1 cellular context compared by ENCODE assay signal in the genomic region with DNA sequence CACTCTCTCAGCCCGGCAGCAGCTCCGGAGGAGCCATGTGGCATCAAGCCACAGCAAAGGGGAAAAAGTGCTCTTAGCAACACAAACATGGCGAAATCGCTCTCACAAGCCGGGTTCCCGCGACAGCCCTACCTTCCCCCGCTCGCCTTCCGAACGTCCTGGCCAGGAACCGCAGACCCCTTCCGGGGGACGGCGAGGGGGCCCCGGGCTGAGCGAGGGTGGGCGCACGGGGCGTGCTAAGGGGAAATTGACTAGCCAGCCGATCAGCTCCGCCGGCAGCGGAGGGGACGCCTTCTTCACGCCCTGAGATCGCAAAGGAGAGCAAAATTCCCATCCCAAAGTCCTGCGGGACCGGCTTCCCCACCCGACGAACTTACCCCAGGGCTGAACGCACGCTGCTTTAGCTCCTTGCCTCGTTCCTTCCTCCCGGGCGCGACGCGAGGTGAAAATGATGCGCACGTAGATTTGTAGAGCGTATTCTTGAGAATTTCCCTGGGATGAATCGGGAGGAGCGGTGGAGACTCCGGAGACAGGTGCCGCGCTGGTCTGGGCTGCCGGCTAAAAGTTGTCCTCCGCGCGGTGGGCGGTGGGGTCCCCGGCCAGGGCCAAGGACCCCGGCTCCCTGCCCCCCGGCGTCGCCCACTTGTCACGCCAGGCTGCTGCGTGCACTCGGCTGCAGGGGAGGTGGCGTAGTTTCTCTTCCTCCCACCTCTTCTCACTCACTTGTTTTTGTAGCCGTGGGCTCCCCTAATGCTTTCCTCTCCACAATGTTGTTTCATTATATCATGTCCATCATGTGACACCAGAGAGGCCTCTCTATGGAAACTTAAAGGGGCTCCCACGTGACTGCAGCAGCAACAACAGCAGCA.
TF ChIP-seq lines count a peak whose summit lies in the region.

No MANE protein-coding gene starts in this region.

TF ChIP-seq in HepG2, 621 proteins besides CTCF, POLR2A, EP300 and RAD21 (continued from another document):
- TF ChIP-seq, protein P1, sequence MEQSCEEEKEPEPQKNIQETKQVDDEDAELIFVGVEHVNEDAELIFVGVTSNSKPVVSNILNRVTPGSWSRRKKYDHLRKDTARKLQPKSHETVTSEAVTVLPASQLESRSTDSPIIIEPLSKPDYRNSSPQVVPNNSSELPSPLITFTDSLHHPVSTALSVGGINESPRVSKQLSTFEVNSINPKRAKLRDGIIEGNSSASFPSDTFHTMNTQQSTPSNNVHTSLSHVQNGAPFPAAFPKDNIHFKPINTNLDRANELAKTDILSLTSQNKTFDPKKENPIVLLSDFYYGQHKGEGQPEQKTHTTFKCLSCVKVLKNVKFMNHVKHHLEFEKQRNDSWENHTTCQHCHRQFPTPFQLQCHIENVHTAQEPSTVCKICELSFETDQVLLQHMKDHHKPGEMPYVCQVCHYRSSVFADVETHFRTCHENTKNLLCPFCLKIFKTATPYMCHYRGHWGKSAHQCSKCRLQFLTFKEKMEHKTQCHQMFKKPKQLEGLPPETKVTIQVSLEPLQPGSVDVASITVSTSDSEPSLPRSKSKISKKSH (CRISPR knock-in tag; IDR thresholded peaks at IDR 0.05; ENCODE audit: borderline replicate concordance), result 0 out of 2 replicates have a peak, but pooled peaks have one; percentile 32
- TF ChIP-seq, protein P2, sequence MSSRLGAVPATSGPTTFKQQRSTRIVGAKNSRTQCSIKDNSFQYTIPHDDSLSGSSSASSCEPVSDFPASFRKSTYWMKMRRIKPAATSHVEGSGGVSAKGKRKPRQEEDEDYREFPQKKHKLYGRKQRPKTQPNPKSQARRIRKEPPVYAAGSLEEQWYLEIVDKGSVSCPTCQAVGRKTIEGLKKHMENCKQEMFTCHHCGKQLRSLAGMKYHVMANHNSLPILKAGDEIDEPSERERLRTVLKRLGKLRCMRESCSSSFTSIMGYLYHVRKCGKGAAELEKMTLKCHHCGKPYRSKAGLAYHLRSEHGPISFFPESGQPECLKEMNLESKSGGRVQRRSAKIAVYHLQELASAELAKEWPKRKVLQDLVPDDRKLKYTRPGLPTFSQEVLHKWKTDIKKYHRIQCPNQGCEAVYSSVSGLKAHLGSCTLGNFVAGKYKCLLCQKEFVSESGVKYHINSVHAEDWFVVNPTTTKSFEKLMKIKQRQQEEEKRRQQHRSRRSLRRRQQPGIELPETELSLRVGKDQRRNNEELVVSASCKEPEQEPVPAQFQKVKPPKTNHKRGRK (CRISPR knock-in tag; IDR thresholded peaks at IDR 0.05), result no peak
- TF ChIP-seq TBX2 (CRISPR knock-in tag; IDR thresholded peaks at IDR 0.05; ENCODE audit: borderline replicate concordance) (no peak; the same call in 1 of the 2 replicates), ZFP90 (CRISPR knock-in tag; IDR thresholded peaks at IDR 0.05; ENCODE audit: borderline replicate concordance) (peak; percentile 32; the same call in 1 of the 2 replicates), SRSF9 (IDR thresholded peaks at IDR 0.05; ENCODE audit: borderline replicate concordance, insufficient read depth, low read depth, low read length, poor library complexity, severe bottlenecking) (no peak), ZNF30 (CRISPR knock-in tag; IDR thresholded peaks at IDR 0.05) (no peak), ZNF660 (CRISPR knock-in tag; IDR thresholded peaks at IDR 0.05; ENCODE audit: borderline replicate concordance, low read depth) (no peak), ZNF225 (CRISPR knock-in tag; IDR thresholded peaks at IDR 0.05) (no peak), ZMYM4 (CRISPR knock-in tag; IDR thresholded peaks at IDR 0.05) (0 out of 2 replicates have a peak, but pooled peaks have one; percentile 24)
- TF ChIP-seq, protein P3, sequence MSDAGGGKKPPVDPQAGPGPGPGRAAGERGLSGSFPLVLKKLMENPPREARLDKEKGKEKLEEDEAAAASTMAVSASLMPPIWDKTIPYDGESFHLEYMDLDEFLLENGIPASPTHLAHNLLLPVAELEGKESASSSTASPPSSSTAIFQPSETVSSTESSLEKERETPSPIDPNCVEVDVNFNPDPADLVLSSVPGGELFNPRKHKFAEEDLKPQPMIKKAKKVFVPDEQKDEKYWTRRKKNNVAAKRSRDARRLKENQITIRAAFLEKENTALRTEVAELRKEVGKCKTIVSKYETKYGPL (CRISPR knock-in tag; IDR thresholded peaks at IDR 0.05), result no peak
